Comparison of ENCODE assay signal across 8 cellular contexts in the genomic region with DNA sequence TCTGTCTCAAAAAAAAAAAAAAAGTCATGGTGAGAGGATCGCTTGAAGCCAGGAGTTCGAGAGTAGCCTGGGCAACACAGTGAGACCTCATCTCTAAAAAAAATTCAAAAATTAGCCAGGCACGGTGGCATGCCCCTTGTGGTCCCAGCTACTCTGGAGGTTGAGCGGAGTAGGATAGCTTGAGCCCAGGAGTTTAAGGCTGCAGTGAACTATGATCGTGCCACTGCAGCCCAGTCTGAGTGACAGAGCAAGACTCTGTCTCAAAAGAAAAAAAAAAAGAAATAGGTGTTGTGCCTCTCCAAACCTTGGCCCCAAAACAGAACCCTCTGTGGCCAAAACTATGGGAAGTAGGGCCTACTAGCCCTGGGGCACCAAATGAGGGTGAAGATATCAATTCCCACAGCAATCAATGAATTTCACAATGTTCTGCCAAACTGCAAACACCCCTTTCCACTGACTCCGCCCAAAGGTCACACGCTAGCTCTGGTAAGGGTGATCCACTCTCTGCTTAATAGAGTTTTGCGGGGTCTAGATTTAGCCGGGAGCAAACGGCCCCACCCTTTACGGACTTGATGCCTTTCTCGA. TPM values are rescaled to one million over a fixed set of nuclear protein-coding genes. Genes with fewer than 3 reads are reported as not detected.
DNase-seq lines count a peak whose midpoint lies in the region; ATAC-seq, FAIRE-seq and TF ChIP-seq lines count a peak whose summit lies in the region.

No MANE protein-coding gene starts in this region.

- POLR2A ChIA-PET in HepG2 (lab: Yijun Ruan, JAX): interaction anchor here (1.1 to 2.8 kb wide), 5 partner anchors 9 to 34 kb away, joined by 3 to 25 read pairs (median 4); partner anchors contain the start of genes SSC4D and YWHAG

- H3K9me3 Mint-ChIP-seq in activated T-cell treated with anti-CD3 and anti-CD28 coated beads, Interleukin-2, amount 50 U/mL, for 24 hours: no peaks in the 10 kb centered on the region

- H3K4me1 ChIP-seq in HepG2 (ENCODE audit: insufficient read depth, low read length) (peaks cover 55% of the 10 kb centered on the region), thymus (ENCODE audit: control insufficient read depth, insufficient read depth, low read length) (peaks cover 11% of the 10 kb centered on the region)

- H3K4me3 ChIP-seq in HepG2 (replicated peaks in 1 of 3; ENCODE audit: insufficient read depth in 1 of 3, low read depth in 2 of 3, low read length in 3 of 3): peak overlapping the region; percentile 43 to 79 (median 54); a peak in 5 of 6 replicates
- H3K4me3 ChIP-seq in thymus (ENCODE audit: low read length): peak overlapping the region; percentile 81
- H3K4me3 ChIP-seq in lower leg skin (ENCODE audit: low read depth, poor library complexity, severe bottlenecking): no peak overlapping the region

- intact Hi-C loops in HepG2 (cut with micrococcal nuclease; ENCODE audit: unreplicated experiment): no loop called here
- intact Hi-C loops in lower leg skin (cut with DNase I; ENCODE audit: low total_unique reads): no loop called here

- H3K9ac ChIP-seq in HepG2 (ENCODE audit: insufficient read depth, low read depth, low read length): peak overlapping the region; percentile 75

- BruUV-seq in HepG2 (replicated peaks; lab: Mats Ljungman, UMichigan): no TSS peak

- peak overlapping the region; percentile 79 for H3K4me3 Mint-ChIP-seq in activated T-cell treated with anti-CD3 and anti-CD28 coated beads, Interleukin-2, amount 50 U/mL, for 24 hours

- TF ChIP-seq CTCF in HepG2 (CRISPR knock-in tag; IDR thresholded peaks at IDR 0.05) (no peak), lower leg skin (IDR thresholded peaks at IDR 0.05) (no peak)

- no peaks in the 10 kb centered on the region for H3K27me3 ChIP-seq in HepG2 (ENCODE audit: control insufficient read depth in 1 of 2, insufficient read depth in 2 of 2, low read length in 2 of 2)
- no peaks in the 10 kb centered on the region for H3K27me3 ChIP-seq in thymus (ENCODE audit: control insufficient read depth, insufficient read depth)

- TF ChIP-seq EP300 in HepG2 (IDR thresholded peaks at IDR 0.05; ENCODE audit: low read depth in 2 of 2, low read length in 2 of 2) (peak in 1 of 2 experiments; percentile 49; a peak in 1 of 4 replicates), HepG2 (CRISPR knock-in tag; IDR thresholded peaks at IDR 0.05; ENCODE audit: borderline replicate concordance) (no peak)

- H3K27ac Mint-ChIP-seq in activated T-cell treated with anti-CD3 and anti-CD28 coated beads, Interleukin-2, amount 50 U/mL, for 24 hours: peak overlapping the region; percentile 98

- peak; percentile 13 for ATAC-seq in HepG2
- ATAC-seq in GM18858 (IDR thresholded peaks at IDR 0.05; ENCODE audit: unreplicated experiment): no peak
- ATAC-seq in HG02763 (IDR thresholded peaks at IDR 0.05; ENCODE audit: unreplicated experiment): no peak

- peak overlapping the region; percentile 59 for H2AFZ ChIP-seq in HepG2 (ENCODE audit: low read length)

- H4K20me1 ChIP-seq in HepG2 (ENCODE audit: insufficient read depth, low read length): no peaks in the 10 kb centered on the region

- CTCF ChIA-PET in HepG2 (lab: Yijun Ruan, JAX; ENCODE audit: low intra/inter-chr PET ratio, low total read pairs): no interaction called here

- H3K27ac ChIP-seq in angular gyrus (ENCODE audit: low read depth, low read length) (peak overlapping the region; percentile 98), HepG2 (ENCODE audit: extremely low read length, insufficient read depth, low read length) (peak overlapping the region; percentile 84), thymus (ENCODE audit: low read depth) (peak overlapping the region; percentile 78)

- no peaks in the 10 kb centered on the region for H3K36me3 Mint-ChIP-seq in activated T-cell treated with anti-CD3 and anti-CD28 coated beads, Interleukin-2, amount 50 U/mL, for 24 hours (ENCODE audit: low read depth)

- no peak for TF ChIP-seq POLR2A in HepG2 (IDR thresholded peaks at IDR 0.05; ENCODE audit: insufficient read depth in 1 of 2, low read depth in 2 of 2, low read length in 2 of 2)
- TF ChIP-seq POLR2A in lower leg skin (IDR thresholded peaks at IDR 0.05): no peak

- H3K79me2 ChIP-seq in HepG2 (ENCODE audit: insufficient read depth, low read length): no peaks in the 10 kb centered on the region

- 69% methylated on average over 5 of the region's 12 CpGs for WGBS in HepG2 (ENCODE audit: low lambda C conversion rate)
- 38% methylated on average over 12 of the region's 12 CpGs for WGBS in thymus
- WGBS in lower leg skin, 2 donors: 38 to 49% methylated on average over 9 to 12 of the region's 12 CpGs

- H3K9me3 ChIP-seq in HepG2 (ENCODE audit: low read length) (no peaks in the 10 kb centered on the region), thymus (ENCODE audit: control insufficient read depth) (no peaks in the 10 kb centered on the region)

- H3K36me3 ChIP-seq in HepG2 (replicated peaks in 1 of 2; ENCODE audit: control insufficient read depth in 1 of 2, insufficient read depth in 2 of 2, low read length in 2 of 2): no peaks in the 10 kb centered on the region
- no peaks in the 10 kb centered on the region for H3K36me3 ChIP-seq in thymus (ENCODE audit: control insufficient read depth, insufficient read depth)

- H3K27me3 Mint-ChIP-seq in activated T-cell treated with anti-CD3 and anti-CD28 coated beads, Interleukin-2, amount 50 U/mL, for 24 hours: no peaks in the 10 kb centered on the region

- in situ Hi-C loops in HepG2 (cut with HindIII; ENCODE audit: extremely low pct_ligation_motif_present, low pct_unique_long_range_greater_than_20kb): no loop called here

- DNase-seq in activated T-cell treated with anti-CD3 and anti-CD28 coated beads, Interleukin-2, amount 50 U/mL, for 24 hours: no peak
- no peak for DNase-seq in activated T-cell treated with anti-CD3 and anti-CD28 coated beads, Interleukin-2, amount 50 U/mL, for 48 hours
- DNase-seq in HepG2 (ENCODE audit: low spot score): no peak
- no peak for DNase-seq in lower leg skin (ENCODE audit: low spot score in 2 of 2)

- H3K4me2 ChIP-seq in HepG2 (ENCODE audit: low read depth, low read length): peak overlapping the region; percentile 97

- peaks cover 26% of the 10 kb centered on the region for H3K4me1 Mint-ChIP-seq in activated T-cell treated with anti-CD3 and anti-CD28 coated beads, Interleukin-2, amount 50 U/mL, for 24 hours (ENCODE audit: low read depth)

- FAIRE-seq in HepG2 (lab: Jason Lieb, UNC): no peak

- no peak for TF ChIP-seq RAD21 in HepG2 (CRISPR knock-in tag; IDR thresholded peaks at IDR 0.05)

RNA-seq across cellular contexts. Expression of gene SSC4D, which starts 16.9 kb away (rescaled TPM):
- total RNA-seq in HepG2 (2016; rRNA removed; fragmentation: Illumina TruSeq; extraction: Trizol): 32.3 and 63.8 TPM in 2 replicates
- 7.6 and 8.8 TPM in 2 replicates for total RNA-seq in HepG2 (2016; cell fraction: cytosol; rRNA removed; fragmentation: Illumina TruSeq; extraction: Trizol; ENCODE audit: low read depth)
- total RNA-seq in HepG2 (2016; cell fraction: insoluble cytoplasmic fraction; rRNA removed; fragmentation: Illumina TruSeq; extraction: Trizol): 34.6 and 61.6 TPM in 2 replicates
- 25.9 and 27.1 TPM in 2 replicates for total RNA-seq in HepG2 (2016; cell fraction: membrane; rRNA removed; fragmentation: Illumina TruSeq; extraction: Trizol)
- 48.0 and 57.4 TPM in 2 replicates for total RNA-seq in HepG2 (2016; cell fraction: nucleus; rRNA removed; fragmentation: Illumina TruSeq; extraction: Trizol)
- 33.3 and 48.2 TPM in 2 replicates for polyA plus RNA-seq in HepG2 (2011; rRNA removed)
- polyA plus RNA-seq in HepG2 (2011; cell fraction: cytosol; rRNA removed): 37.9 and 40.0 TPM in 2 replicates
- 48.0 and 53.5 TPM in 2 replicates for polyA plus RNA-seq in HepG2 (2011; cell fraction: nucleus; rRNA removed)
- 16.6 and 28.9 TPM in 2 replicates for polyA plus RNA-seq in HepG2 (2012)
- polyA plus RNA-seq in HepG2 (2016; cell fraction: cytosol; fragmentation: Illumina TruSeq; extraction: Trizol; ENCODE audit: low read depth): 6.9 and 7.7 TPM in 2 replicates
- polyA plus RNA-seq in HepG2 (2016; cell fraction: insoluble cytoplasmic fraction; fragmentation: Illumina TruSeq; extraction: Trizol; ENCODE audit: low read depth): 34.3 and 36.7 TPM in 2 replicates
- polyA plus RNA-seq in HepG2 (2016; cell fraction: membrane; fragmentation: Illumina TruSeq; extraction: Trizol; ENCODE audit: low read depth): 21.4 and 22.0 TPM in 2 replicates
- polyA plus RNA-seq in HepG2 (2016; cell fraction: nucleus; fragmentation: Illumina TruSeq; extraction: Trizol; ENCODE audit: insufficient read depth, low read depth): 116 and 122 TPM in 2 replicates
- polyA minus RNA-seq in HepG2 (2011; rRNA and poly(A)+ RNA removed; ENCODE audit: low replicate concordance): 2.6 and 50.7 TPM in 2 replicates
- 11.6 and 15.7 TPM in 2 replicates for polyA minus RNA-seq in HepG2 (2011; cell fraction: cytosol; rRNA and poly(A)+ RNA removed)
- polyA minus RNA-seq in HepG2 (2011; cell fraction: nucleus; rRNA and poly(A)+ RNA removed): 7.5 and 10.8 TPM in 2 replicates
- 0.96 TPM for polyA plus RNA-seq in thymus
- total RNA-seq in lower leg skin: under 1 TPM in 3 of 4 donors, not detected in 1; 0.71 to 0.88 (median 0.74) TPM

RNA-seq across cellular contexts. Expression of gene ZP3, which starts 32.1 kb away (rescaled TPM):
- total RNA-seq in HepG2 (2016; rRNA removed; fragmentation: Illumina TruSeq; extraction: Trizol) (not detected in 2 replicates), lower leg skin (10 to 100 TPM in 1 of 4 donors, 1 to 10 TPM in 3; 2.6 to 11.7 (median 4.0) TPM)
- 1.5 TPM in 1 of 2 replicates, not detected in the other for total RNA-seq in HepG2 (2016; cell fraction: cytosol; rRNA removed; fragmentation: Illumina TruSeq; extraction: Trizol; ENCODE audit: low read depth)
- total RNA-seq in HepG2 (2016; cell fraction: insoluble cytoplasmic fraction; rRNA removed; fragmentation: Illumina TruSeq; extraction: Trizol): 1.2 TPM in 1 of 2 replicates, not detected in the other
- total RNA-seq in HepG2 (2016; cell fraction: membrane; rRNA removed; fragmentation: Illumina TruSeq; extraction: Trizol): 2.2 TPM in 1 of 2 replicates, not detected in the other
- not detected in 2 replicates for total RNA-seq in HepG2 (2016; cell fraction: nucleus; rRNA removed; fragmentation: Illumina TruSeq; extraction: Trizol)
- polyA plus RNA-seq in HepG2 (2011; rRNA removed) (not detected in 2 replicates), thymus (2.3 TPM)
- polyA plus RNA-seq in HepG2 (2011; cell fraction: cytosol; rRNA removed): not detected in 2 replicates
- polyA plus RNA-seq in HepG2 (2011; cell fraction: nucleus; rRNA removed): not detected in 2 replicates
- not detected in 2 replicates for polyA plus RNA-seq in HepG2 (2012)
- polyA plus RNA-seq in HepG2 (2016; cell fraction: cytosol; fragmentation: Illumina TruSeq; extraction: Trizol; ENCODE audit: low read depth): not detected in 2 replicates
- polyA plus RNA-seq in HepG2 (2016; cell fraction: insoluble cytoplasmic fraction; fragmentation: Illumina TruSeq; extraction: Trizol; ENCODE audit: low read depth): not detected in 2 replicates
- polyA plus RNA-seq in HepG2 (2016; cell fraction: membrane; fragmentation: Illumina TruSeq; extraction: Trizol; ENCODE audit: low read depth): not detected in 2 replicates
- polyA plus RNA-seq in HepG2 (2016; cell fraction: nucleus; fragmentation: Illumina TruSeq; extraction: Trizol; ENCODE audit: insufficient read depth, low read depth): not detected in 2 replicates
- polyA minus RNA-seq in HepG2 (2011; rRNA and poly(A)+ RNA removed; ENCODE audit: low replicate concordance): 0.80 and 89.9 TPM in 2 replicates
- polyA minus RNA-seq in HepG2 (2011; cell fraction: cytosol; rRNA and poly(A)+ RNA removed): not detected in 2 replicates
- not detected in 2 replicates for polyA minus RNA-seq in HepG2 (2011; cell fraction: nucleus; rRNA and poly(A)+ RNA removed)

RNA-seq across cellular contexts. Expression of gene YWHAG, which starts 33.8 kb away (rescaled TPM):
- total RNA-seq in HepG2 (2016; rRNA removed; fragmentation: Illumina TruSeq; extraction: Trizol) (67.5 and 93.7 TPM in 2 replicates), lower leg skin (10 to 100 TPM; 46.5 to 64.5 (median 56.4) TPM)
- total RNA-seq in HepG2 (2016; cell fraction: cytosol; rRNA removed; fragmentation: Illumina TruSeq; extraction: Trizol; ENCODE audit: low read depth): 7.9 and 9.3 TPM in 2 replicates
- 72.6 and 87.9 TPM in 2 replicates for total RNA-seq in HepG2 (2016; cell fraction: insoluble cytoplasmic fraction; rRNA removed; fragmentation: Illumina TruSeq; extraction: Trizol)
- 43.2 and 47.4 TPM in 2 replicates for total RNA-seq in HepG2 (2016; cell fraction: membrane; rRNA removed; fragmentation: Illumina TruSeq; extraction: Trizol)
- 40.4 and 44.1 TPM in 2 replicates for total RNA-seq in HepG2 (2016; cell fraction: nucleus; rRNA removed; fragmentation: Illumina TruSeq; extraction: Trizol)
- polyA plus RNA-seq in HepG2 (2011; rRNA removed) (36.7 and 36.9 TPM in 2 replicates), thymus (47.1 TPM)
- polyA plus RNA-seq in HepG2 (2011; cell fraction: cytosol; rRNA removed): 18.0 and 24.8 TPM in 2 replicates
- 23.3 and 26.1 TPM in 2 replicates for polyA plus RNA-seq in HepG2 (2011; cell fraction: nucleus; rRNA removed)
- 82.2 and 83.9 TPM in 2 replicates for polyA plus RNA-seq in HepG2 (2012)
- polyA plus RNA-seq in HepG2 (2016; cell fraction: cytosol; fragmentation: Illumina TruSeq; extraction: Trizol; ENCODE audit: low read depth): 5.9 and 6.1 TPM in 2 replicates
- 125 and 130 TPM in 2 replicates for polyA plus RNA-seq in HepG2 (2016; cell fraction: insoluble cytoplasmic fraction; fragmentation: Illumina TruSeq; extraction: Trizol; ENCODE audit: low read depth)
- 21.8 and 25.4 TPM in 2 replicates for polyA plus RNA-seq in HepG2 (2016; cell fraction: membrane; fragmentation: Illumina TruSeq; extraction: Trizol; ENCODE audit: low read depth)
- polyA plus RNA-seq in HepG2 (2016; cell fraction: nucleus; fragmentation: Illumina TruSeq; extraction: Trizol; ENCODE audit: insufficient read depth, low read depth): 69.2 and 70.0 TPM in 2 replicates
- polyA minus RNA-seq in HepG2 (2011; rRNA and poly(A)+ RNA removed; ENCODE audit: low replicate concordance): 56.5 and 77.8 TPM in 2 replicates
- 55.6 and 57.6 TPM in 2 replicates for polyA minus RNA-seq in HepG2 (2011; cell fraction: cytosol; rRNA and poly(A)+ RNA removed)
- 27.9 and 31.8 TPM in 2 replicates for polyA minus RNA-seq in HepG2 (2011; cell fraction: nucleus; rRNA and poly(A)+ RNA removed)

Comparison
In these comparisons a context has a peak if more than half of its experiments do, and no peak if none do; other contexts are left out.
1. RNA of gene SSC4D, which starts 16.9 kb away (total RNA-seq): 7.6 to 63.8 TPM in HepG2; 0.71 to 0.88 TPM in lower leg skin; every median in the first group is over 4 times any median in the second.
2. Peak in every context shown above with its lines, with median percentiles within 50 percentile points of each other: H3K27ac ChIP-seq.